8 cellular contexts compared by ENCODE assay signal in the genomic region with DNA sequence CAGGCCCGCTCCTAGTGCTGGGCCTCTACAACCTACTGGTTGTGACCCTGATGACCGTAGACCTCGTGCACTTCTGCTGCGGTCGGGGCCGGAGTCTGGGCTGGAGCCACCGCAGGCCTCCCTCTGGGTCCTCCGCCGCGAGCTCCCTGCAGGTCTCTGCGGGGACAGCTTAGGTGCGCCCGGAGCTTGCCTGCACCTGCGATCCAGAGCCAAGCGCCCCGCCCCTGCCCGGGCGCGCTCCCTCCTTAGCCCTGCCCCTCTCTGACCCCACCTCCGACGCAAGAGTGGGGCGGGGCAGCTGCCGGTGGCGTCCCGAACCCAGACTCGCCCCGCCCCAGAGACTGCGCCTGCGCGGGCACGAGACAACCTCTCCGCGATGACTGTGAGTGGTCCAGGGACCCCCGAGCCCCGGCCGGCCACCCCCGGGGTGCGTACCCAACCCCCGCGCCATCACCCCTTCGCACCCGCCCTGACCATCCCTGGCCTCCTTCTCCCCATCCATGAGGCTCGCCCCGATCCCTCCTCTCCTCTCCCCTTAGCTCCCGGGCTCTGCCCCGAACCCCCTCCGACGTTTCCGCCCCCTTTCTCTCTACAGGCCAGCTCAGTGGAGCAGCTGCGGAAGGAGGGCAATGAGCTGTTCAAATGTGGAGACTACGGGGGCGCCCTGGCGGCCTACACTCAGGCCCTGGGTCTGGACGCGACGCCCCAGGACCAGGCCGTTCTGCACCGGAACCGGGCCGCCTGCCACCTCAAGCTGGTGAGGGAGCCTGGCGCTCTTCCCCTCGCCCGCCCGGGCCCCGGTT. TPM values are rescaled to one million over a fixed set of nuclear protein-coding genes. Genes with fewer than 3 reads are reported as not detected.
DNase-seq lines count a peak whose midpoint lies in the region; ATAC-seq and TF ChIP-seq lines count a peak whose summit lies in the region.

A gene with protein sequence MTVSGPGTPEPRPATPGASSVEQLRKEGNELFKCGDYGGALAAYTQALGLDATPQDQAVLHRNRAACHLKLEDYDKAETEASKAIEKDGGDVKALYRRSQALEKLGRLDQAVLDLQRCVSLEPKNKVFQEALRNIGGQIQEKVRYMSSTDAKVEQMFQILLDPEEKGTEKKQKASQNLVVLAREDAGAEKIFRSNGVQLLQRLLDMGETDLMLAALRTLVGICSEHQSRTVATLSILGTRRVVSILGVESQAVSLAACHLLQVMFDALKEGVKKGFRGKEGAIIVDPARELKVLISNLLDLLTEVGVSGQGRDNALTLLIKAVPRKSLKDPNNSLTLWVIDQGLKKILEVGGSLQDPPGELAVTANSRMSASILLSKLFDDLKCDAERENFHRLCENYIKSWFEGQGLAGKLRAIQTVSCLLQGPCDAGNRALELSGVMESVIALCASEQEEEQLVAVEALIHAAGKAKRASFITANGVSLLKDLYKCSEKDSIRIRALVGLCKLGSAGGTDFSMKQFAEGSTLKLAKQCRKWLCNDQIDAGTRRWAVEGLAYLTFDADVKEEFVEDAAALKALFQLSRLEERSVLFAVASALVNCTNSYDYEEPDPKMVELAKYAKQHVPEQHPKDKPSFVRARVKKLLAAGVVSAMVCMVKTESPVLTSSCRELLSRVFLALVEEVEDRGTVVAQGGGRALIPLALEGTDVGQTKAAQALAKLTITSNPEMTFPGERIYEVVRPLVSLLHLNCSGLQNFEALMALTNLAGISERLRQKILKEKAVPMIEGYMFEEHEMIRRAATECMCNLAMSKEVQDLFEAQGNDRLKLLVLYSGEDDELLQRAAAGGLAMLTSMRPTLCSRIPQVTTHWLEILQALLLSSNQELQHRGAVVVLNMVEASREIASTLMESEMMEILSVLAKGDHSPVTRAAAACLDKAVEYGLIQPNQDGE (plus strand): TSS at position 337 of the 803 bp plus-strand sequence. CDS start 40 bp downstream, at position 377.

- no peaks in the 10 kb centered on the region for H3K27me3 Mint-ChIP-seq in natural killer cell (ENCODE audit: low read depth in 2 of 2)

- peak within 1 kb of the TSS; percentile 93 for H3K4me2 ChIP-seq in DND-41 (ENCODE audit: insufficient read depth, low read length)
- H3K4me2 ChIP-seq in GM23248 (ENCODE audit: unreplicated experiment) = peak within 1 kb of the TSS; percentile 90
- H3K4me2 ChIP-seq in fibroblast of lung (ENCODE audit: extremely low read depth, insufficient read depth, low read length) = peak within 1 kb of the TSS; percentile 93

- H3K4me1 ChIP-seq in DND-41 (ENCODE audit: insufficient read depth, low read length) (peaks cover 58% of the 10 kb centered on the region), GM23248 (ENCODE audit: insufficient read depth) (peaks cover 14% of the 10 kb centered on the region), fibroblast of lung (ENCODE audit: control insufficient read depth, extremely low read depth, insufficient read depth, low read length) (peaks cover 21% of the 10 kb centered on the region)

- peak within 1 kb of the TSS; percentile 93 for H3K4me3 Mint-ChIP-seq in natural killer cell

- H3K4me3 ChIP-seq in DND-41 (ENCODE audit: low read depth in 1 of 2, low read length in 2 of 2) (peak within 1 kb of the TSS; percentile 60 to 69), GM23248 (peak within 1 kb of the TSS; percentile 86), fibroblast of lung (replicated peaks in 1 of 4; ENCODE audit: control extremely low read depth in 1 of 4, insufficient read depth in 1 of 4, low read depth in 3 of 4, low read length in 4 of 4) (peak within 1 kb of the TSS; percentile 76 to 89 (median 78))

- H3K27me3 ChIP-seq in DND-41 (ENCODE audit: insufficient read depth, low read length, poor library complexity) (no peaks in the 10 kb centered on the region), GM23248 (replicated peaks; ENCODE audit: insufficient read depth) (no peaks in the 10 kb centered on the region), fibroblast of lung (ENCODE audit: control insufficient read depth, insufficient read depth, low read length) (no peaks in the 10 kb centered on the region)

- TF ChIP-seq CTCF in DND-41 (IDR thresholded peaks at IDR 0.05; ENCODE audit: borderline replicate concordance, extremely low read depth, low read length, poor library complexity, severe bottlenecking) (peak; percentile 27), fibroblast of lung (conservative IDR thresholded peaks at IDR 0.05 in 1 of 2, IDR thresholded peaks at IDR 0.05 in 1 of 2; ENCODE audit: low read depth in 1 of 2, low read length in 2 of 2) (peak; percentile 3 to 5), natural killer cell (IDR thresholded peaks at IDR 0.05) (no peak)

- H2AFZ ChIP-seq in DND-41 (ENCODE audit: low read depth, low read length) (peak within 1 kb of the TSS; percentile 81), GM23248 (peak within 1 kb of the TSS; percentile 79), fibroblast of lung (ENCODE audit: low read length) (peak within 1 kb of the TSS; percentile 77)

- no peaks in the 10 kb centered on the region for H3K9me2 ChIP-seq in GM23248 (ENCODE audit: insufficient read depth)

- H3K27ac Mint-ChIP-seq in natural killer cell = peak within 1 kb of the TSS; percentile 89 to 91

- H3K4me1 Mint-ChIP-seq in natural killer cell = peaks cover 45 to 53% of the 10 kb centered on the region in 2 donors

- H3K9me3 ChIP-seq in DND-41 (ENCODE audit: insufficient read depth, low read length, severe bottlenecking) (no peaks in the 10 kb centered on the region), GM23248 (ENCODE audit: low read depth) (no peaks in the 10 kb centered on the region), fibroblast of lung (ENCODE audit: control insufficient read depth, insufficient read depth, low read depth, low read length) (no peaks in the 10 kb centered on the region)

- DNase-seq in DND-41 = peak; percentile 91
- DNase-seq in GM23248 = peak; percentile 93
- peak; percentile 83 to 84 for DNase-seq in Kasumi-1 (lab: John Stamatoyannopoulos, UW)
- DNase-seq in RKO (ENCODE audit: low spot score) = peak; percentile 92
- DNase-seq in activated T-helper 1 cell treated with anti-CD3 and anti-CD28 coated beads, Interleukin-2, amount 50 U/mL, for 16 hours (ENCODE audit: low read depth in 1 of 2, low spot score in 1 of 2) = peak; percentile 92 to 93
- DNase-seq in fibroblast of lung (ENCODE audit: low read depth in 2 of 2) = peak; percentile 79 to 81
- DNase-seq in natural killer cell = peak; percentile 87
- peak; percentile 95 for DNase-seq in stimulated activated naive CD4-positive, alpha-beta T cell treated with Interleukin-2 at 50 U/mL for 16 hours (lab: John Stamatoyannopoulos, UW)

- H4K20me1 ChIP-seq in DND-41 (ENCODE audit: insufficient read depth, low read length) (no peaks in the 10 kb centered on the region), GM23248 (ENCODE audit: insufficient read depth) (no peaks in the 10 kb centered on the region), fibroblast of lung (ENCODE audit: control insufficient read depth, extremely low read depth, insufficient read depth, low read length) (no peaks in the 10 kb centered on the region)

- H3K27ac ChIP-seq in DND-41 (ENCODE audit: low read length) (peak within 1 kb of the TSS; percentile 68), GM23248 (peak within 1 kb of the TSS; percentile 64), fibroblast of lung (ENCODE audit: insufficient read depth, low read length) (peak within 1 kb of the TSS; percentile 75)

- H3K36me3 Mint-ChIP-seq in natural killer cell = no peaks in the 10 kb centered on the region

- peak within 1 kb of the TSS; percentile 71 for H3K9ac ChIP-seq in DND-41 (ENCODE audit: low read depth, low read length)
- peak within 1 kb of the TSS; percentile 93 for H3K9ac ChIP-seq in GM23248
- H3K9ac ChIP-seq in fibroblast of lung (ENCODE audit: insufficient read depth, low read length) = peak within 1 kb of the TSS; percentile 80

- 0 out of 2 replicates have a peak, but pooled peaks cover 6% of the 10 kb centered on the region for H3F3A ChIP-seq in GM23248 (ENCODE audit: insufficient read depth)

- H3K79me2 ChIP-seq in DND-41 (ENCODE audit: insufficient read depth, low read length) (peaks cover 33% of the 10 kb centered on the region), GM23248 (ENCODE audit: insufficient read depth) (peaks cover 30% of the 10 kb centered on the region), fibroblast of lung (ENCODE audit: control insufficient read depth, insufficient read depth, low read length) (peaks cover 17% of the 10 kb centered on the region)

- no peaks in the 10 kb centered on the region for H3K9me3 Mint-ChIP-seq in natural killer cell

- 0 to 1% methylated on average over 12 to 59 of the region's 65 CpGs for WGBS in GM23248 (ENCODE audit: low coverage in 1 of 2, low lambda C conversion rate in 2 of 2, missing lambda C conversion rate in 2 of 2), 2 experiments

- ATAC-seq in DND-41 (ENCODE audit: insufficient read depth, low read depth) = peak; percentile 76
- peak; percentile 66 to 86 (median 75) for ATAC-seq in natural killer cell

- peaks cover 30% of the 10 kb centered on the region for H3K36me3 ChIP-seq in DND-41 (ENCODE audit: insufficient read depth, low read length)
- H3K36me3 ChIP-seq in GM23248 (ENCODE audit: low read depth) = peaks cover 12% of the 10 kb centered on the region; the same call in 1 of the 2 replicates
- peaks cover 5% of the 10 kb centered on the region for H3K36me3 ChIP-seq in fibroblast of lung (ENCODE audit: control insufficient read depth, insufficient read depth, low read length)

- intact Hi-C loops in natural killer cell (cut with micrococcal nuclease) = loop anchor here (2.0 kb wide), 3 partner anchors 20 to 286 kb away; a partner anchor contains a TSS

- in situ Hi-C loops in GM23248 (cut with MboI) = no loop called here

RNA-seq across cellular contexts. Expression of the gene that starts here (rescaled TPM):
- 58.8 and 75.8 TPM in 2 replicates for total RNA-seq in GM23248 (2014; rRNA removed; shearing (Covaris generic))
- polyA plus RNA-seq in GM23248 (2016; fragmentation: Nextera tagmentation; extraction: Ambion mirVana) (58.6 and 59.7 TPM in 2 replicates), fibroblast of lung (41.7 and 52.5 TPM in 2 replicates)
- total RNA-seq in fibroblast of lung (88.6 and 104 TPM in 2 replicates), natural killer cell (10 to 100 TPM; 39.0 to 58.1 (median 51.5) TPM)
- 61.0 and 84.9 TPM in 2 replicates for polyA plus RNA-seq in fibroblast of lung (2012)
- 73.2 and 101 TPM in 2 replicates for polyA minus RNA-seq in fibroblast of lung (ENCODE audit: low replicate concordance)

Comparison
In these comparisons a context has a peak if more than half of its experiments do, and no peak if none do; other contexts are left out.
1. Peak in every context shown above with its lines: DNase-seq, ATAC-seq, H3K4me3 ChIP-seq and H3K27ac ChIP-seq.